ENCODE assay signal across 8 cellular contexts in the genomic region with DNA sequence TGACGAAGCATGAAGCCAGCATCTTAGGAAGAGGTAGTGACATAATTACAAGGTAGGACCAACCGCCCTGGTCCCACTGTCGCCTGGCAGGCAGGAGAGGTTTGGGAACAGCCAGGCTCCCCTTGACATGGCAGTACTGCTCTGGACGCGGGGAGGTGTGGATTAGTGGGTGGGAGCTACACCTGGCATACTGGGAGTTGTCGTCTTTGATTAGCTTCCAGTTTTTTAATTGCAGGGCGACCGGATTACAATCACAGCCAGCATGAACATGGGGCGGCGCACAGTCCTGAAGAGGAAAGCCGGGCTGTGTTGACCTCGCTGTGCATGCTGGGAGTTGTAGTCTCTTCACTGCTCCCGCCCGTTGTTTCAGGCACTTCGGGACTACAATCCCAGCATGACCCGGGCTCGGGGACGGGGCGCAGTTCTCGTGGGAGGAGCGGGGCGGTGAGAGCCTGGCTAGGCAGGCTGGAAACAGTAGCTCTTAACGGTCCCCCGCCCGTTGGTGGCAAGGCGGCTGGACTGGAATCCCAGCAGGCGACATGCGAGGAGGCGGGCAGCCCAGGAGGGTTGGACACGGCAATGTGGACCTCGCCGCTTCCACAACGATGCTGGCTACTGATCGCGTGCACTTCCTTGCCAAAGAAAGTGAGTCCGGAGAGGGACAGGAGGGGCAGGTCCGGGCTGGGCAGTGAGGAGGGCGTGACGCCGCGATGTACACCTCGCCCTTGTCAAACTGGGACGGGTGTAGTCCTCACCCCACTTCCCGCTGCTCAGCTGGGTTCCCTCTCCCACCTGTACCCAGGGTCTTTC.
DNase-seq lines count a peak whose midpoint lies in the region; ATAC-seq lines count a peak whose summit lies in the region.

No MANE protein-coding gene starts in this region.

- H3K36me3 Mint-ChIP-seq in activated naive CD4-positive, alpha-beta T cell treated with anti-CD3 and anti-CD28 coated beads, Interleukin-2, amount 10 ng/mL, durations not matched to agents 7 days and 5 days, result peaks cover 12% of the 10 kb centered on the region

- CTCF ChIA-PET in activated naive CD4-positive, alpha-beta T cell treated with anti-CD3 and anti-CD28 coated beads, Interleukin-2, amount 10 ng/mL, durations not matched to agents 7 days and 5 days (lab: Charles Lee), result interaction anchor here (0.7 kb wide), 1 partner anchor 41 kb away, joined by 3 read pairs; no protein-coding TSS in a partner anchor

- peaks cover 39% of the 10 kb centered on the region for H3K9me3 Mint-ChIP-seq in activated naive CD4-positive, alpha-beta T cell treated with anti-CD3 and anti-CD28 coated beads, Interleukin-2, amount 10 ng/mL, durations not matched to agents 7 days and 5 days

- peak; percentile 0 for DNase-seq in EH (ENCODE audit: low read depth)
- peak; percentile 98 for DNase-seq in SK-N-DZ (ENCODE audit: low spot score)
- peak; percentile 94 for DNase-seq in activated naive CD4-positive, alpha-beta T cell treated with anti-CD3 and anti-CD28 coated beads, Interleukin-2, amount 10 ng/mL, durations not matched to agents 7 days and 5 days
- peak; percentile 89 for DNase-seq in inferior parietal cortex (ENCODE audit: extremely low spot score)
- peak; percentile 87 for DNase-seq in stimulated activated CD4-positive, alpha-beta T cell treated with anti-CD3 and anti-CD28 coated beads, Interleukin-4, amount 100 ng/mL, for 1 hour

- peak overlapping the region; percentile 74 for H3K27ac Mint-ChIP-seq in activated naive CD4-positive, alpha-beta T cell treated with anti-CD3 and anti-CD28 coated beads, Interleukin-2, amount 10 ng/mL, durations not matched to agents 7 days and 5 days

- H3K27me3 Mint-ChIP-seq in activated naive CD4-positive, alpha-beta T cell treated with anti-CD3 and anti-CD28 coated beads, Interleukin-2, amount 10 ng/mL, durations not matched to agents 7 days and 5 days, result no peaks in the 10 kb centered on the region

- H3K4me1 Mint-ChIP-seq in activated naive CD4-positive, alpha-beta T cell treated with anti-CD3 and anti-CD28 coated beads, Interleukin-2, amount 10 ng/mL, durations not matched to agents 7 days and 5 days, result peaks cover 18% of the 10 kb centered on the region

- ATAC-seq in HG02840 (IDR thresholded peaks at IDR 0.05; ENCODE audit: low FRiP score, unreplicated experiment) (no peak), GM18870 (IDR thresholded peaks at IDR 0.05; ENCODE audit: unreplicated experiment) (no peak), HG03457 (IDR thresholded peaks at IDR 0.05; ENCODE audit: unreplicated experiment) (no peak)

- peak overlapping the region; percentile 91 for H3K4me3 Mint-ChIP-seq in activated naive CD4-positive, alpha-beta T cell treated with anti-CD3 and anti-CD28 coated beads, Interleukin-2, amount 10 ng/mL, durations not matched to agents 7 days and 5 days

Comparison
In these comparisons a context has a peak if more than half of its experiments do, and no peak if none do; other contexts are left out.
1. DNase-seq: peak in every context shown above with its lines; median percentile 98 in SK-N-DZ; 94 in activated naive CD4-positive, alpha-beta T cell treated with anti-CD3 and anti-CD28 coated beads, Interleukin-2, amount 10 ng/mL, durations not matched to agents 7 days and 5 days; 89 in inferior parietal cortex; 87 in stimulated activated CD4-positive, alpha-beta T cell treated with anti-CD3 and anti-CD28 coated beads, Interleukin-4, amount 100 ng/mL, for 1 hour; 0 in EH.